ENCODE assay signal across 16 cellular contexts in genomic region chr4:16238304-16238703, GRCh38.
"Had no signal": no experiment of that assay in that cellular context is flagged by ENCODE, and none has a peak within 500 bp of the region (broad histone marks: within the 10 kb centered on the region; RNA-seq: fewer than 3 reads in every experiment).

No MANE protein-coding gene starts in this region.

- H3K4me3 ChIP-seq: lower lobe of right lung, neural progenitor cell, ovary, sigmoid colon had no signal

- DNase-seq: activated CD8-positive, alpha-beta memory T cell treated with anti-CD3 and anti-CD28 coated beads for 24 hours; activated gamma-delta T cell; cerebellar nuclear complex; effector memory CD4-positive, alpha-beta T cell; foreskin keratinocyte; lower lobe of right lung; midbrain; ovary; sigmoid colon; spleen; stimulated activated CD4-positive, alpha-beta T cell treated with anti-CD3 and anti-CD28 coated beads, Interleukin-1b, Interleukin-23, amount 100 ng/mL, for 48 hours; T-helper 17 cell had no signal

- H3K4me1 ChIP-seq: foreskin keratinocyte, lower lobe of right lung, neural progenitor cell had no signal

- H3K27me3 Mint-ChIP-seq: dendritic cell treated with granulocyte-macrophage colony-stimulating factor and Interleukin-4, amounts not matched to agents 40 ng/mL and 50 ng/mL, for 4 days; T-helper 17 cell had no signal

- ATAC-seq: foreskin keratinocyte, T-helper 17 cell had no signal

- H3K9me3 Mint-ChIP-seq: activated CD4-positive, alpha-beta T cell treated with anti-CD3 and anti-CD28 coated beads, Interleukin-2, amount 10 ng/mL, durations not matched to agents 24 days and 14 days; activated naive CD4-positive, alpha-beta T cell treated with anti-CD3 and anti-CD28 coated beads, Interleukin-2, amount 50 U/mL, for 72 hours had no signal

- H3K27me3 ChIP-seq: foreskin keratinocyte, neural progenitor cell, ovary, sigmoid colon, spleen had no signal

- H3K4me1 Mint-ChIP-seq: activated CD4-positive, alpha-beta T cell treated with anti-CD3 and anti-CD28 coated beads, Interleukin-2, amount 10 ng/mL, durations not matched to agents 24 days and 14 days; neural progenitor cell had no signal

- H3K27ac ChIP-seq: foreskin keratinocyte, lower lobe of right lung, neural progenitor cell, ovary, sigmoid colon had no signal

- H3K4me3 Mint-ChIP-seq: activated CD4-positive, alpha-beta T cell treated with anti-CD3 and anti-CD28 coated beads, Interleukin-2, amount 10 ng/mL, durations not matched to agents 24 days and 14 days; dendritic cell treated with granulocyte-macrophage colony-stimulating factor and Interleukin-4, amounts not matched to agents 40 ng/mL and 50 ng/mL, for 4 days; neural progenitor cell; T-helper 17 cell had no signal

- H3K9me3 ChIP-seq: lower lobe of right lung, ovary, sigmoid colon, spleen had no signal

- H3K27ac Mint-ChIP-seq: activated CD4-positive, alpha-beta T cell treated with anti-CD3 and anti-CD28 coated beads, Interleukin-2, amount 10 ng/mL, durations not matched to agents 24 days and 14 days; activated naive CD4-positive, alpha-beta T cell treated with anti-CD3 and anti-CD28 coated beads, Interleukin-2, amount 50 U/mL, for 72 hours; dendritic cell treated with granulocyte-macrophage colony-stimulating factor and Interleukin-4, amounts not matched to agents 40 ng/mL and 50 ng/mL, for 4 days; neural progenitor cell; T-helper 17 cell had no signal

- H3K36me3 ChIP-seq: lower lobe of right lung, neural progenitor cell, ovary, sigmoid colon had no signal
